8 cellular contexts compared by ENCODE assay signal in the genomic region with DNA sequence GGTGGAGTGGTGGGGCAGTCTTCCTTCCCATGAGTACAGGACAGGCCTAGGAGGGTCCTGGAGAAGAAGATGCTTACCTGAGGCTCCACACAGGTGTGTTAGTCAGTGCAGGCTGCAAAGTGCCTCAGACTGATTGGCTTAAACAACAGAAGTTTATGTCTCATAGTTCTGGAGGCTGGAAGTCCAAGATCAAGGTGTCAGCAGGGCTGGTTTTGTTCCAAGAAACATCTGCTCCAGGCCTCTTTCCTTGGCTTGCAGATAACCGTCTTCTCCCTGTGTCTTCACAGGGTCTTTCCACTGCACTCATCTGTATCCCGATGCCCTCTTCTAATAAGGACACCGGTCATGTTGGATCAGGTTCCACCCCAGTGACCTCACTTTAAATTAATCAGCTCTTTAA.
"Had no signal": no experiment of that assay in that cellular context is flagged by ENCODE, and none has a peak within 500 bp of the region (broad histone marks: within the 10 kb centered on the region; RNA-seq: fewer than 3 reads in every experiment).

No MANE protein-coding gene starts in this region.

- H3K36me3 Mint-ChIP-seq: IgD-negative memory B cell had no signal

- H3K4me1 ChIP-seq: HAP-1 had no signal

- H3K27ac Mint-ChIP-seq: GM23338, IgD-negative memory B cell had no signal

- ATAC-seq: GM23338, HCT116, HepG2 had no signal

- DNase-seq: H7, KBM-7 had no signal

- H3K4me1 Mint-ChIP-seq: IgD-negative memory B cell had no signal

- H2AFZ ChIP-seq: GM23338 had no signal

- H3K36me3 ChIP-seq: HAP-1 had no signal

- H3K27ac ChIP-seq: HL-60 had no signal

- H3K4me2 ChIP-seq: GM23338 had no signal

- H3K4me3 Mint-ChIP-seq: GM23338, IgD-negative memory B cell had no signal

- H3K4me3 ChIP-seq: GM23338, HAP-1 had no signal

- FAIRE-seq: HepG2 had no signal

- H3K9me3 ChIP-seq: HAP-1 had no signal
